ENCODE assay signal across 18 cellular contexts in the genomic region with DNA sequence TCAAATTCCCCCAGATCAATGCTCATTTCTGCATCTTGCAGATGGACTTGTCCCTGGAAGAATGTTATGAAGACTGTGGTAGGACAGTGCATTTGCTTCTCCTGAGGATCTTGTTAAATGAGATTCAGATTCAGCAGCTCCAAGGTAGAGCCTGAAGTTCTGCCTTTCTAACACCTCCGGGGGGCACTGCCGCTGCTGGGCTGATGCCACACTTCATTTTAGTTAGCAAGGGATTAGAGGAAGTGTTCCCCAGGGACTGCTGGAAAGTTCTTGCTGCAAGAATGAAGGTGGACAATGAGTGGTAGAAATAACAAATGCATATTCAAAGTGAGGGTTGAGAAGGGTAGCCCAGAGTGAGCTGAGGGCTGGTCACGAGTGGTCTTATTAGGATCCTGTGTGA.
DNase-seq lines count a peak whose midpoint lies in the region; ATAC-seq and TF ChIP-seq lines count a peak whose summit lies in the region.
"Had no signal": no experiment of that assay in that cellular context is flagged by ENCODE, and none has a peak within 500 bp of the region (broad histone marks: within the 10 kb centered on the region; RNA-seq: fewer than 3 reads in every experiment).

No MANE protein-coding gene starts in this region.

- TF ChIP-seq CTCF in A673 (conservative IDR thresholded peaks at IDR 0.05; ENCODE audit: low read depth, low read length) (peak; percentile 47), progenitor cell of endocrine pancreas (IDR thresholded peaks at IDR 0.05; ENCODE audit: unreplicated experiment) (no peak)

- H3K27ac ChIP-seq in A673 (ENCODE audit: low read depth, low read length, poor library complexity, severe bottlenecking): no peak overlapping the region
- H3K27ac ChIP-seq: BLaER1 treated with 17β-estradiol and CSF1 and Interleukin-3, amounts not matched to agents 10 nM and 100 nM; body of pancreas; left lung; transverse colon had no signal

- H3K4me3 Mint-ChIP-seq in progenitor cell of endocrine pancreas (ENCODE audit: low read depth): no peak overlapping the region
- H3K4me3 Mint-ChIP-seq: activated B cell treated with CpG ODN at 0.5 μM for 24 hours; endodermal cell; naive thymus-derived CD4-positive, alpha-beta T cell had no signal

- H3K9me3 Mint-ChIP-seq in progenitor cell of endocrine pancreas (ENCODE audit: low read depth): no peaks in the 10 kb centered on the region
- H3K9me3 Mint-ChIP-seq: activated B cell treated with CpG ODN at 0.5 μM for 24 hours; endodermal cell; naive thymus-derived CD4-positive, alpha-beta T cell had no signal

- no peak overlapping the region for H3K4me3 ChIP-seq in A673 (ENCODE audit: low read depth, low read length, poor library complexity, severe bottlenecking)
- H3K4me3 ChIP-seq: BLaER1 treated with 17β-estradiol and CSF1 and Interleukin-3, amounts not matched to agents 10 nM and 100 nM; body of pancreas; left lung; transverse colon had no signal

- H3K4me1 ChIP-seq in A673 (ENCODE audit: insufficient read depth, low read length, poor library complexity, severe bottlenecking): peaks cover 8% of the 10 kb centered on the region
- H3K4me1 ChIP-seq: BLaER1 treated with 17β-estradiol and CSF1 and Interleukin-3, amounts not matched to agents 10 nM and 100 nM; body of pancreas; left lung; transverse colon had no signal

- no peak for TF ChIP-seq POLR2A in GM18505 (IDR thresholded peaks at IDR 0.05; ENCODE audit: borderline replicate concordance, extremely low read depth, insufficient read depth, insufficient read length)

- no peaks in the 10 kb centered on the region for H3K36me3 Mint-ChIP-seq in progenitor cell of endocrine pancreas (ENCODE audit: insufficient read depth)
- H3K36me3 Mint-ChIP-seq: naive thymus-derived CD4-positive, alpha-beta T cell had no signal

- no peaks in the 10 kb centered on the region for H3K27me3 Mint-ChIP-seq in progenitor cell of endocrine pancreas

- H3K4me1 Mint-ChIP-seq in progenitor cell of endocrine pancreas (ENCODE audit: low read depth): no peaks in the 10 kb centered on the region
- H3K4me1 Mint-ChIP-seq: activated B cell treated with CpG ODN at 0.5 μM for 24 hours; endodermal cell; naive thymus-derived CD4-positive, alpha-beta T cell had no signal

- H3K36me3 ChIP-seq in A673 (ENCODE audit: insufficient read depth, low read length, poor library complexity, severe bottlenecking): no peaks in the 10 kb centered on the region
- H3K36me3 ChIP-seq: BLaER1 treated with 17β-estradiol and CSF1 and Interleukin-3, amounts not matched to agents 10 nM and 100 nM; left lung; transverse colon had no signal

- intact Hi-C loops in A673 (cut with micrococcal nuclease; ENCODE audit: unreplicated experiment): loop anchor here (10.0 kb wide), 1 partner anchor 373 kb away; no protein-coding TSS in a partner anchor
- intact Hi-C loops in head of caudate nucleus (cut with DNase I): no loop called here

- BruUV-seq in A673 (replicated peaks; lab: Mats Ljungman, UMichigan): no TSS peak

- DNase-seq in A673 (ENCODE audit: low spot score): peak; percentile 79
- peak; percentile 38 for DNase-seq in EL
- peak; percentile 5 for DNase-seq in iPS DF 4.7 (ENCODE audit: extremely low read depth, low spot score)
- no peak for DNase-seq in islet precursor cell
- DNase-seq in head of caudate nucleus: no peak
- DNase-seq in progenitor cell of endocrine pancreas (ENCODE audit: low spot score, unreplicated experiment): no peak
- DNase-seq: activated B cell treated with CpG ODN at 0.5 μM for 24 hours; activated naive CD4-positive, alpha-beta T cell treated with Interleukin-2 at 50 U/mL for 16 hours; body of pancreas; endodermal cell; GOT3; left lung; naive thymus-derived CD4-positive, alpha-beta T cell; stimulated activated CD4-positive, alpha-beta T cell treated with anti-CD3 and anti-CD28 coated beads, Interleukin-2, amount 100 ng/mL, for 48 hours; transverse colon had no signal

- CTCF ChIA-PET in A673 (lab: Charles Lee): interaction anchor here (0.6 kb wide), 1 partner anchor 34 kb away, joined by 4 read pairs; no protein-coding TSS in a partner anchor

- POLR2A ChIA-PET in A673 (lab: Charles Lee; ENCODE audit: low non-redundant PET): no interaction called here

- H3K27ac Mint-ChIP-seq in progenitor cell of endocrine pancreas: no peak overlapping the region
- H3K27ac Mint-ChIP-seq: activated B cell treated with CpG ODN at 0.5 μM for 24 hours; endodermal cell; naive thymus-derived CD4-positive, alpha-beta T cell had no signal

- peaks cover 11% of the 10 kb centered on the region for H3K27me3 ChIP-seq in A673 (replicated peaks; ENCODE audit: insufficient read depth, low read depth, low read length, poor library complexity)
- H3K27me3 ChIP-seq: BLaER1 treated with 17β-estradiol and CSF1 and Interleukin-3, amounts not matched to agents 10 nM and 100 nM; body of pancreas; left lung; transverse colon had no signal

- ATAC-seq in SK-N-SH treated with all-trans-retinoic acid at 6 μM for 48 hours: peak; percentile 65; the same call in 2 of the 3 replicates
- ATAC-seq in GM18505 (IDR thresholded peaks at IDR 0.05; ENCODE audit: unreplicated experiment): no peak
- ATAC-seq: body of pancreas; left lung; naive thymus-derived CD4-positive, alpha-beta T cell had no signal

- H3K9me3 ChIP-seq in A673 (ENCODE audit: low read depth, low read length, poor library complexity, severe bottlenecking): no peaks in the 10 kb centered on the region
- H3K9me3 ChIP-seq: BLaER1 treated with 17β-estradiol and CSF1 and Interleukin-3, amounts not matched to agents 10 nM and 100 nM; body of pancreas; left lung; transverse colon had no signal

TF ChIP-seq in SK-N-SH treated with all-trans-retinoic acid at 6 μM for 48 hours, 23 proteins besides CTCF, POLR2A, EP300 and RAD21:
- TF ChIP-seq ZC3H10 (CRISPR knock-in tag; IDR thresholded peaks at IDR 0.05): no peak
- TF ChIP-seq ISL1 (CRISPR knock-in tag; IDR thresholded peaks at IDR 0.05): no peak
- TF ChIP-seq ZFP30 (CRISPR knock-in tag; IDR thresholded peaks at IDR 0.05): no peak
- no peak for TF ChIP-seq CSDC2 (CRISPR knock-in tag; IDR thresholded peaks at IDR 0.05)
- TF ChIP-seq ZNF70 (CRISPR knock-in tag; IDR thresholded peaks at IDR 0.05): no peak
- TF ChIP-seq SNAI2 (CRISPR knock-in tag; IDR thresholded peaks at IDR 0.05): no peak
- no peak for TF ChIP-seq GLIS3 (CRISPR knock-in tag; IDR thresholded peaks at IDR 0.05)
- TF ChIP-seq PPARA (CRISPR knock-in tag; IDR thresholded peaks at IDR 0.05; ENCODE audit: borderline replicate concordance): no peak
- TF ChIP-seq RARB (CRISPR knock-in tag; IDR thresholded peaks at IDR 0.05): no peak
- TF ChIP-seq ZNF8 (CRISPR knock-in tag; IDR thresholded peaks at IDR 0.05): no peak

Comparison
In these comparisons a context has a peak if more than half of its experiments do, and no peak if none do; other contexts are left out.
1. DNase-seq: peak in A673 (single experiment), EL (single experiment) and iPS DF 4.7 (single experiment); none in islet precursor cell (single experiment), head of caudate nucleus (0 of 42) and progenitor cell of endocrine pancreas (single experiment).